8 cellular contexts compared by ENCODE assay signal in genomic region chr9:13279284-13280162, GRCh38. TPM values are rescaled to one million over a fixed set of nuclear protein-coding genes. Genes with fewer than 3 reads are reported as not detected.
DNase-seq lines count a peak whose midpoint lies in the region; ATAC-seq and TF ChIP-seq lines count a peak whose summit lies in the region.

Gene MPDZ, minus strand, starts transcription at chr9:13279692. Its CDS starts 29,377 bp downstream, at chr9:13250315.

- TF ChIP-seq CTCF in ascending aorta (IDR thresholded peaks at IDR 0.05), result peak in 1 of 3 experiments; percentile 25

- no peaks in the 10 kb centered on the region for H3K27me3 ChIP-seq in ascending aorta

- DNase-seq in COLO829 (ENCODE audit: low spot score), result peak; percentile 10
- peak; percentile 48 to 87 (median 87) for DNase-seq in NCI-H1417 (lab: John Stamatoyannopoulos, UW)
- peak in 1 of 2 donors; percentile 85 for DNase-seq in ascending aorta (ENCODE audit: low spot score in 2 of 2)
- peak; percentile 89 for DNase-seq in left ventricle myocardium superior
- DNase-seq in posterior vena cava (ENCODE audit: low spot score), result peak; percentile 87
- DNase-seq in activated CD4-positive, CD25-positive, alpha-beta regulatory T cell (lab: John Stamatoyannopoulos, UW), result no peak

- H3K4me1 ChIP-seq in ascending aorta, result peaks cover 5 to 8% of the 10 kb centered on the region in 2 donors

- peak; percentile 90 for ATAC-seq in left ventricle myocardium superior
- ATAC-seq in HG03135 (IDR thresholded peaks at IDR 0.05; ENCODE audit: unreplicated experiment), result no peak
- ATAC-seq in HG02885 (IDR thresholded peaks at IDR 0.05; ENCODE audit: poor library complexity, unreplicated experiment), result no peak

- H3K9me3 ChIP-seq in ascending aorta, result no peaks in the 10 kb centered on the region

- intact Hi-C loops in ascending aorta (cut with DNase I) (loop anchor here (5.0 to 10.0 kb wide), 4 partner anchors 175 to 1878 kb away; no protein-coding TSS in a partner anchor), left ventricle myocardium superior (cut with micrococcal nuclease) (no loop called here), posterior vena cava (cut with DNase I) (no loop called here)

- no peaks in the 10 kb centered on the region for H3K36me3 ChIP-seq in ascending aorta

- H3K27ac ChIP-seq in ascending aorta, result peak within 1 kb of the TSS; percentile 86 to 93

- H3K4me3 ChIP-seq in ascending aorta, result peak within 1 kb of the TSS; percentile 72 to 86

RNA-seq across cellular contexts. Expression of gene MPDZ, which starts in this region (rescaled TPM):
- total RNA-seq in ascending aorta, result 46.2 TPM
- 68.4 TPM for total RNA-seq in left ventricle myocardium superior
- total RNA-seq in posterior vena cava, result 10 to 100 TPM; 63.3 to 70.5 TPM

Comparison
In these comparisons a context has a peak if more than half of its experiments do, and no peak if none do; other contexts are left out.
1. DNase-seq: peak in COLO829 (single experiment), NCI-H1417 (3 of 3), left ventricle myocardium superior (single experiment) and posterior vena cava (single experiment); none in activated CD4-positive, CD25-positive, alpha-beta regulatory T cell (0 of 4).